Comparison of ENCODE assay signal across 1 cellular context in genomic region chr16:8634991-8635736, GRCh38.
A peak's percentile ranks its signal among the peaks of the same experiment; 100 is the strongest.
TF ChIP-seq lines count a peak whose summit lies in the region.

No MANE protein-coding gene starts in this region.

TF ChIP-seq in H1, 55 proteins besides CTCF, POLR2A, EP300 and RAD21 (continued from another document):
- no peak for TF ChIP-seq NRF1 (IDR thresholded peaks at IDR 0.05; ENCODE audit: low read depth, low read length)
- 0 out of 2 replicates have a peak, but pooled peaks have one; percentile 9 for TF ChIP-seq YY1 (IDR thresholded peaks at IDR 0.05; ENCODE audit: low read depth, low read length)
- TF ChIP-seq CHD2 (IDR thresholded peaks at IDR 0.05; ENCODE audit: low read length), result no peak
- TF ChIP-seq BACH1 (IDR thresholded peaks at IDR 0.05; ENCODE audit: low read length), result peak; percentile 62; the same call in 1 of the 2 replicates
- TF ChIP-seq CREB1 (IDR thresholded peaks at IDR 0.05), result peak; percentile 86
- 0 out of 2 replicates have a peak, but pooled peaks have one; percentile 43 for TF ChIP-seq ATF3 (IDR thresholded peaks at IDR 0.05; ENCODE audit: insufficient read depth, low read depth, low read length)
- TF ChIP-seq, protein P1, sequence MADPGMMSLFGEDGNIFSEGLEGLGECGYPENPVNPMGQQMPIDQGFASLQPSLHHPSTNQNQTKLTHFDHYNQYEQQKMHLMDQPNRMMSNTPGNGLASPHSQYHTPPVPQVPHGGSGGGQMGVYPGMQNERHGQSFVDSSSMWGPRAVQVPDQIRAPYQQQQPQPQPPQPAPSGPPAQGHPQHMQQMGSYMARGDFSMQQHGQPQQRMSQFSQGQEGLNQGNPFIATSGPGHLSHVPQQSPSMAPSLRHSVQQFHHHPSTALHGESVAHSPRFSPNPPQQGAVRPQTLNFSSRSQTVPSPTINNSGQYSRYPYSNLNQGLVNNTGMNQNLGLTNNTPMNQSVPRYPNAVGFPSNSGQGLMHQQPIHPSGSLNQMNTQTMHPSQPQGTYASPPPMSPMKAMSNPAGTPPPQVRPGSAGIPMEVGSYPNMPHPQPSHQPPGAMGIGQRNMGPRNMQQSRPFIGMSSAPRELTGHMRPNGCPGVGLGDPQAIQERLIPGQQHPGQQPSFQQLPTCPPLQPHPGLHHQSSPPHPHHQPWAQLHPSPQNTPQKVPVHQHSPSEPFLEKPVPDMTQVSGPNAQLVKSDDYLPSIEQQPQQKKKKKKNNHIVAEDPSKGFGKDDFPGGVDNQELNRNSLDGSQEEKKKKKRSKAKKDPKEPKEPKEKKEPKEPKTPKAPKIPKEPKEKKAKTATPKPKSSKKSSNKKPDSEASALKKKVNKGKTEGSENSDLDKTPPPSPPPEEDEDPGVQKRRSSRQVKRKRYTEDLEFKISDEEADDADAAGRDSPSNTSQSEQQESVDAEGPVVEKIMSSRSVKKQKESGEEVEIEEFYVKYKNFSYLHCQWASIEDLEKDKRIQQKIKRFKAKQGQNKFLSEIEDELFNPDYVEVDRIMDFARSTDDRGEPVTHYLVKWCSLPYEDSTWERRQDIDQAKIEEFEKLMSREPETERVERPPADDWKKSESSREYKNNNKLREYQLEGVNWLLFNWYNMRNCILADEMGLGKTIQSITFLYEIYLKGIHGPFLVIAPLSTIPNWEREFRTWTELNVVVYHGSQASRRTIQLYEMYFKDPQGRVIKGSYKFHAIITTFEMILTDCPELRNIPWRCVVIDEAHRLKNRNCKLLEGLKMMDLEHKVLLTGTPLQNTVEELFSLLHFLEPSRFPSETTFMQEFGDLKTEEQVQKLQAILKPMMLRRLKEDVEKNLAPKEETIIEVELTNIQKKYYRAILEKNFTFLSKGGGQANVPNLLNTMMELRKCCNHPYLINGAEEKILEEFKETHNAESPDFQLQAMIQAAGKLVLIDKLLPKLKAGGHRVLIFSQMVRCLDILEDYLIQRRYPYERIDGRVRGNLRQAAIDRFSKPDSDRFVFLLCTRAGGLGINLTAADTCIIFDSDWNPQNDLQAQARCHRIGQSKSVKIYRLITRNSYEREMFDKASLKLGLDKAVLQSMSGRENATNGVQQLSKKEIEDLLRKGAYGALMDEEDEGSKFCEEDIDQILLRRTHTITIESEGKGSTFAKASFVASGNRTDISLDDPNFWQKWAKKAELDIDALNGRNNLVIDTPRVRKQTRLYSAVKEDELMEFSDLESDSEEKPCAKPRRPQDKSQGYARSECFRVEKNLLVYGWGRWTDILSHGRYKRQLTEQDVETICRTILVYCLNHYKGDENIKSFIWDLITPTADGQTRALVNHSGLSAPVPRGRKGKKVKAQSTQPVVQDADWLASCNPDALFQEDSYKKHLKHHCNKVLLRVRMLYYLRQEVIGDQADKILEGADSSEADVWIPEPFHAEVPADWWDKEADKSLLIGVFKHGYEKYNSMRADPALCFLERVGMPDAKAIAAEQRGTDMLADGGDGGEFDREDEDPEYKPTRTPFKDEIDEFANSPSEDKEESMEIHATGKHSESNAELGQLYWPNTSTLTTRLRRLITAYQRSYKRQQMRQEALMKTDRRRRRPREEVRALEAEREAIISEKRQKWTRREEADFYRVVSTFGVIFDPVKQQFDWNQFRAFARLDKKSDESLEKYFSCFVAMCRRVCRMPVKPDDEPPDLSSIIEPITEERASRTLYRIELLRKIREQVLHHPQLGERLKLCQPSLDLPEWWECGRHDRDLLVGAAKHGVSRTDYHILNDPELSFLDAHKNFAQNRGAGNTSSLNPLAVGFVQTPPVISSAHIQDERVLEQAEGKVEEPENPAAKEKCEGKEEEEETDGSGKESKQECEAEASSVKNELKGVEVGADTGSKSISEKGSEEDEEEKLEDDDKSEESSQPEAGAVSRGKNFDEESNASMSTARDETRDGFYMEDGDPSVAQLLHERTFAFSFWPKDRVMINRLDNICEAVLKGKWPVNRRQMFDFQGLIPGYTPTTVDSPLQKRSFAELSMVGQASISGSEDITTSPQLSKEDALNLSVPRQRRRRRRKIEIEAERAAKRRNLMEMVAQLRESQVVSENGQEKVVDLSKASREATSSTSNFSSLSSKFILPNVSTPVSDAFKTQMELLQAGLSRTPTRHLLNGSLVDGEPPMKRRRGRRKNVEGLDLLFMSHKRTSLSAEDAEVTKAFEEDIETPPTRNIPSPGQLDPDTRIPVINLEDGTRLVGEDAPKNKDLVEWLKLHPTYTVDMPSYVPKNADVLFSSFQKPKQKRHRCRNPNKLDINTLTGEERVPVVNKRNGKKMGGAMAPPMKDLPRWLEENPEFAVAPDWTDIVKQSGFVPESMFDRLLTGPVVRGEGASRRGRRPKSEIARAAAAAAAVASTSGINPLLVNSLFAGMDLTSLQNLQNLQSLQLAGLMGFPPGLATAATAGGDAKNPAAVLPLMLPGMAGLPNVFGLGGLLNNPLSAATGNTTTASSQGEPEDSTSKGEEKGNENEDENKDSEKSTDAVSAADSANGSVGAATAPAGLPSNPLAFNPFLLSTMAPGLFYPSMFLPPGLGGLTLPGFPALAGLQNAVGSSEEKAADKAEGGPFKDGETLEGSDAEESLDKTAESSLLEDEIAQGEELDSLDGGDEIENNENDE (IDR thresholded peaks at IDR 0.05; ENCODE audit: insufficient replicate concordance, low read length), result peak; percentile 31
- peak; percentile 67 for TF ChIP-seq MAFK (IDR thresholded peaks at IDR 0.05; ENCODE audit: low read depth, low read length)
